Comparison of ENCODE assay signal across 27 cellular contexts in the genomic region with DNA sequence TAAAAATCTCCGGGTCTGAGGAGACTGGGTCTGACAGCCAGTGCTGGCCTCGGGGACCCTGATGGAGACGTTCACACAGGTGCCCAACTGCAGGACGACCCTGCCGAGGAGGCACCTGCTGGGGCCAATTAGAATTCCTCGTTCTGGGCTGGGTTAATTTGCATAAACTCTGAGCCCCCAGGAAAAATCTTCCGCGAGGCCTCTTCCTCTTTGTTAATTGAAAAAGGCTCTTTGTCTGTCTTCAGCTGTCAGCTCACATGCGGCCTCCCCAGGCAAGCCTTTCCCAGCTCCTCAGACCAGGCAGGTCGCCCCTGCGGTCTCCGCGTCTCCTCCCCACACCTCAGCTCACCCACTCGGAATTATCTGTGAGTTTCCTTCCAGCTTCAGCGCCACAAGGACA.
DNase-seq lines count a peak whose midpoint lies in the region; ATAC-seq and TF ChIP-seq lines count a peak whose summit lies in the region.
"Had no signal": no experiment of that assay in that cellular context is flagged by ENCODE, and none has a peak within 500 bp of the region (broad histone marks: within the 10 kb centered on the region; RNA-seq: fewer than 3 reads in every experiment).

No MANE protein-coding gene starts in this region.

- H3K27ac ChIP-seq in GM23338 (ENCODE audit: low read depth), result no peak overlapping the region
- H3K27ac ChIP-seq in neural progenitor cell, result peak overlapping the region; percentile 16
- H3K27ac ChIP-seq: Peyer's patch, suprapubic skin had no signal

- H3K4me2 ChIP-seq in GM23338 (peak overlapping the region; percentile 70), neural progenitor cell (peak overlapping the region; percentile 72)

- DNase-seq in GM23338 (ENCODE audit: low spot score) (peak; percentile 60), NCI-H82 (lab: John Stamatoyannopoulos, UW) (peak; percentile 49), endothelial cell (ENCODE audit: low spot score) (no peak), neural progenitor cell (ENCODE audit: low spot score) (peak; percentile 71)
- no peak for DNase-seq in stimulated activated CD4-positive, alpha-beta T cell treated with anti-CD3 and anti-CD28 coated beads, Interleukin-2, amount 100 ng/mL, for 24 hours
- DNase-seq: activated B cell treated with CpG ODN at 0.5 μM for 24 hours; activated naive CD4-positive, alpha-beta T cell treated with Interleukin-2 at 50 U/mL for 16 hours; activated T-cell treated with anti-CD3 and anti-CD28 coated beads, Interleukin-2, amount 50 U/mL, for 72 hours; KG1; MM.1S; NCI-H1417; NCI-H2081; NCI-H446 treated with DMSO at 0.1 percent for 48 hours; nephron progenitor cell; NK-92 treated with Interleukin-12 subunit alpha and Interleukin-12 subunit beta, amount 100 ng/mL, for 24 hours; SIG-M5; stimulated activated CD4-positive, alpha-beta T cell treated with anti-CD3 and anti-CD28 coated beads, Interleukin-12 subunit alpha, Interleukin-12 subunit beta, amount 100 ng/mL, for 4 hours; stimulated activated CD4-positive, alpha-beta T cell treated with anti-CD3 and anti-CD28 coated beads, Interleukin-4, amount 100 ng/mL, for 4 hours; stimulated activated naive B cell treated with anti-CD40 and anti-IgM and Interleukin-4, amounts not matched to agents 10 μg/mL and 1 μg/mL and 100 μg/mL, for 72 hours had no signal

- H3K36me3 Mint-ChIP-seq in GM23338 (ENCODE audit: low read depth) (peaks cover 3% of the 10 kb centered on the region; the same call in 2 of the 3 replicates), endothelial cell (ENCODE audit: low read depth, unreplicated experiment) (no peaks in the 10 kb centered on the region), neural progenitor cell (no peaks in the 10 kb centered on the region)
- H3K36me3 Mint-ChIP-seq: stimulated activated naive B cell treated with anti-CD40 and anti-IgM and Interleukin-4, amounts not matched to agents 10 μg/mL and 1 μg/mL and 100 μg/mL, for 72 hours had no signal

- no peaks in the 10 kb centered on the region for H3K79me2 ChIP-seq in GM23338 (replicated peaks; ENCODE audit: insufficient read depth)
- no peaks in the 10 kb centered on the region for H3K79me2 ChIP-seq in neural progenitor cell (ENCODE audit: low read depth)

- H3K27me3 ChIP-seq in GM23338 (ENCODE audit: insufficient read depth), result no peaks in the 10 kb centered on the region
- H3K27me3 ChIP-seq in neural progenitor cell, result no peaks in the 10 kb centered on the region
- H3K27me3 ChIP-seq: Peyer's patch had no signal

- H2AFZ ChIP-seq in GM23338 (peak overlapping the region; percentile 73; the same call in 1 of the 2 replicates), neural progenitor cell (replicated peaks) (peak overlapping the region; percentile 55)

- no peaks in the 10 kb centered on the region for H3F3A ChIP-seq in GM23338 (replicated peaks; ENCODE audit: low read depth)
- peaks cover 41% of the 10 kb centered on the region for H3F3A ChIP-seq in neural progenitor cell (ENCODE audit: low read depth)

- no peaks in the 10 kb centered on the region for H3K9me3 ChIP-seq in neural progenitor cell (ENCODE audit: low read depth)
- H3K9me3 ChIP-seq: Peyer's patch, suprapubic skin had no signal

- no peak overlapping the region for H3K9ac ChIP-seq in neural progenitor cell

- no peaks in the 10 kb centered on the region for H4K20me1 ChIP-seq in GM23338 (replicated peaks; ENCODE audit: insufficient read depth)
- H4K20me1 ChIP-seq in neural progenitor cell (ENCODE audit: low read depth), result no peaks in the 10 kb centered on the region

- H3K9me3 Mint-ChIP-seq in GM23338, result peaks cover 8% of the 10 kb centered on the region; the same call in 2 of the 3 replicates
- no peaks in the 10 kb centered on the region for H3K9me3 Mint-ChIP-seq in endothelial cell (ENCODE audit: unreplicated experiment)
- peaks cover 4% of the 10 kb centered on the region for H3K9me3 Mint-ChIP-seq in neural progenitor cell
- H3K9me3 Mint-ChIP-seq: activated B cell treated with CpG ODN at 0.5 μM for 24 hours; activated T-cell treated with anti-CD3 and anti-CD28 coated beads, Interleukin-2, amount 50 U/mL, for 72 hours; stimulated activated naive B cell treated with anti-CD40 and anti-IgM and Interleukin-4, amounts not matched to agents 10 μg/mL and 1 μg/mL and 100 μg/mL, for 72 hours had no signal

- peak overlapping the region; percentile 54 for H3K4me3 Mint-ChIP-seq in GM23338
- H3K4me3 Mint-ChIP-seq in endothelial cell (ENCODE audit: unreplicated experiment), result no peak overlapping the region
- peak overlapping the region; percentile 41 for H3K4me3 Mint-ChIP-seq in neural progenitor cell
- H3K4me3 Mint-ChIP-seq: activated B cell treated with CpG ODN at 0.5 μM for 24 hours; activated T-cell treated with anti-CD3 and anti-CD28 coated beads, Interleukin-2, amount 50 U/mL, for 72 hours; nephron progenitor cell; stimulated activated naive B cell treated with anti-CD40 and anti-IgM and Interleukin-4, amounts not matched to agents 10 μg/mL and 1 μg/mL and 100 μg/mL, for 72 hours had no signal

- ATAC-seq in GM23338, result peak; percentile 44
- no peak for ATAC-seq in HG02870 (IDR thresholded peaks at IDR 0.05; ENCODE audit: unreplicated experiment)
- no peak for ATAC-seq in GM21619 (IDR thresholded peaks at IDR 0.05; ENCODE audit: unreplicated experiment)
- ATAC-seq: activated T-cell treated with anti-CD3 and anti-CD28 coated beads, Interleukin-2, amount 50 U/mL, for 72 hours; HCT116; sciatic nerve; stimulated activated naive B cell treated with anti-CD40 and anti-IgM and Interleukin-4, amounts not matched to agents 10 μg/mL and 1 μg/mL and 100 μg/mL, for 72 hours had no signal

- H3K36me3 ChIP-seq in GM23338 (ENCODE audit: insufficient read depth) (no peaks in the 10 kb centered on the region), neural progenitor cell (no peaks in the 10 kb centered on the region)
- H3K36me3 ChIP-seq: Peyer's patch, suprapubic skin had no signal

- H3K9me2 ChIP-seq in GM23338 (ENCODE audit: insufficient read depth), result no peaks in the 10 kb centered on the region

- peak overlapping the region; percentile 3; the same call in 1 of the 2 replicates for H3K4me3 ChIP-seq in GM23338
- H3K4me3 ChIP-seq in neural progenitor cell, result peak overlapping the region; percentile 19
- H3K4me3 ChIP-seq: lung, Peyer's patch, suprapubic skin had no signal

- H3K27me3 Mint-ChIP-seq in GM23338 (ENCODE audit: insufficient read depth, low read depth, poor library complexity), result peaks cover 14% of the 10 kb centered on the region
- H3K27me3 Mint-ChIP-seq in endothelial cell (ENCODE audit: unreplicated experiment), result peaks cover 10% of the 10 kb centered on the region
- peaks cover 13% of the 10 kb centered on the region for H3K27me3 Mint-ChIP-seq in neural progenitor cell (ENCODE audit: insufficient read depth, low read depth)

- H3K4me1 ChIP-seq in GM23338 (ENCODE audit: insufficient read depth), result peaks cover 19% of the 10 kb centered on the region
- peaks cover 35% of the 10 kb centered on the region for H3K4me1 ChIP-seq in neural progenitor cell

- peaks cover 33% of the 10 kb centered on the region for H3K4me1 Mint-ChIP-seq in GM23338
- H3K4me1 Mint-ChIP-seq in endothelial cell (ENCODE audit: unreplicated experiment), result peaks cover 6% of the 10 kb centered on the region
- H3K4me1 Mint-ChIP-seq in neural progenitor cell, result peaks cover 54% of the 10 kb centered on the region
- H3K4me1 Mint-ChIP-seq: activated B cell treated with CpG ODN at 0.5 μM for 24 hours had no signal

- no peak for TF ChIP-seq CTCF in GM23338 (conservative IDR thresholded peaks at IDR 0.05; ENCODE audit: low read depth in 2 of 2)
- no peak for TF ChIP-seq CTCF in endothelial cell (IDR thresholded peaks at IDR 0.05; ENCODE audit: unreplicated experiment)
- no peak for TF ChIP-seq CTCF in neural progenitor cell (IDR thresholded peaks at IDR 0.05)

- H3K27ac Mint-ChIP-seq in GM23338 (peak overlapping the region; percentile 49; the same call in 1 of the 2 replicates), endothelial cell (ENCODE audit: unreplicated experiment) (peak overlapping the region; percentile 64), neural progenitor cell (peak overlapping the region; percentile 53)
- H3K27ac Mint-ChIP-seq: activated B cell treated with CpG ODN at 0.5 μM for 24 hours; activated T-cell treated with anti-CD3 and anti-CD28 coated beads, Interleukin-2, amount 50 U/mL, for 72 hours; nephron progenitor cell; progenitor cell of endocrine pancreas had no signal

TF ChIP-seq in GM23338, 12 proteins besides CTCF, POLR2A, EP300 and RAD21 (continues in another document):
- no peak for TF ChIP-seq NANOG (IDR thresholded peaks at IDR 0.05; ENCODE audit: borderline replicate concordance)
- no peak for TF ChIP-seq EZH2 (IDR thresholded peaks at IDR 0.05; ENCODE audit: low read depth, unreplicated experiment)
- TF ChIP-seq JUNB (IDR thresholded peaks at IDR 0.05; ENCODE audit: unreplicated experiment), result no peak
- TF ChIP-seq ZNF114 (CRISPR knock-in tag; IDR thresholded peaks at IDR 0.05), result no peak
- TF ChIP-seq CREB1 (CRISPR knock-in tag; IDR thresholded peaks at IDR 0.05; ENCODE audit: low read depth), result no peak

Comparison
In these comparisons a context has a peak if more than half of its experiments do, and no peak if none do; other contexts are left out.
1. DNase-seq: peak in GM23338 (single experiment), NCI-H82 (single experiment) and neural progenitor cell (single experiment); none in endothelial cell (single experiment) and stimulated activated CD4-positive, alpha-beta T cell treated with anti-CD3 and anti-CD28 coated beads, Interleukin-2, amount 100 ng/mL, for 24 hours (0 of 2).
2. Peak in every context shown above with its lines, with median percentiles within 50 percentile points of each other: H3K27ac Mint-ChIP-seq.